ENCODE assay signal across 11 cellular contexts in the genomic region with DNA sequence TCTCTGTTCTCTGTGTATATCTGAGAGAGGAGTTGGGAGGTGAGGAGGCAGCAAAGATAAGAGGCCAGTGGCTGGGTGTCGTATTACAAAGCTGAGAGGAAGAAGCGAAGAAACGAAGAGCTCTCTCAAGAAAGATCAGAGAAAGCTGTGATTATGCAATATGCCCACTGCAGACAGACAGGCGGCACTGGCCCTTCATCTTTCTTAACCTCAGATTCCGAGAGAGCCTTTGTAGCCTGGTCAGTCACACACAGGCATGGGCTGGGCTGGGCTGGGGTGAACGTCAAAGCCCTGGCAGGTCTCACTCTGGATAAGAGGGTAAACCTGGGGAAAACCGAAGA.
DNase-seq lines count a peak whose midpoint lies in the region; ATAC-seq and TF ChIP-seq lines count a peak whose summit lies in the region.
"Had no signal": no experiment of that assay in that cellular context is flagged by ENCODE, and none has a peak within 500 bp of the region (broad histone marks: within the 10 kb centered on the region; RNA-seq: fewer than 3 reads in every experiment).

No MANE protein-coding gene starts in this region.

- peaks cover 0 to 8% (median 4%) of the 10 kb centered on the region in 4 donors for H3K4me1 ChIP-seq in upper lobe of left lung
- H3K4me1 ChIP-seq: heart left ventricle had no signal

- no peaks in the 10 kb centered on the region for H3K9me3 ChIP-seq in upper lobe of left lung
- H3K9me3 ChIP-seq: heart left ventricle had no signal

- no peaks in the 10 kb centered on the region for H3K27me3 ChIP-seq in upper lobe of left lung

- no peak for TF ChIP-seq CTCF in fibroblast of pulmonary artery (IDR thresholded peaks at IDR 0.05; ENCODE audit: low read length, missing control alignments)
- TF ChIP-seq CTCF in upper lobe of left lung (IDR thresholded peaks at IDR 0.05): no peak

- H3K4me3 ChIP-seq in fibroblast of pulmonary artery (replicated peaks; ENCODE audit: low read depth, low read length): no peak overlapping the region
- no peak overlapping the region for H3K4me3 ChIP-seq in upper lobe of left lung
- H3K4me3 ChIP-seq: heart left ventricle had no signal

- H3K36me3 ChIP-seq in upper lobe of left lung: no peaks in the 10 kb centered on the region
- H3K36me3 ChIP-seq: heart left ventricle had no signal

- ATAC-seq in upper lobe of left lung (ENCODE audit: low FRiP score in 2 of 2) (peak; percentile 58 to 64), HG02840 (IDR thresholded peaks at IDR 0.05; ENCODE audit: low FRiP score, unreplicated experiment) (no peak), GM21367 (IDR thresholded peaks at IDR 0.05; ENCODE audit: unreplicated experiment) (no peak), GM18909 (IDR thresholded peaks at IDR 0.05; ENCODE audit: poor library complexity, unreplicated experiment) (no peak)

- TF ChIP-seq POLR2A in upper lobe of left lung (IDR thresholded peaks at IDR 0.05): no peak

- no peak for TF ChIP-seq EP300 in upper lobe of left lung (IDR thresholded peaks at IDR 0.05)

- H3K27ac ChIP-seq in upper lobe of left lung: no peak overlapping the region
- H3K27ac ChIP-seq: heart left ventricle had no signal

- WGBS in upper lobe of left lung, 2 donors: 7 to 19% methylated on average over 7 of the region's 7 CpGs

- peak; percentile 3 for DNase-seq in SIG-M5 treated with dmso at 0.1 percent for 504 hours (lab: John Stamatoyannopoulos, UW; ENCODE audit: unreplicated experiment)
- no peak for DNase-seq in SIG-M5 (lab: John Stamatoyannopoulos, UW)
- DNase-seq in OCI-M1 (lab: John Stamatoyannopoulos, UW): peak; percentile 99
- peak; percentile 41 for DNase-seq in fibroblast of pulmonary artery (ENCODE audit: low read depth)
- DNase-seq in upper lobe of left lung: no peak
- DNase-seq: activated CD4-positive, alpha-beta T cell treated with anti-CD3 and anti-CD28 coated beads for 48 hours; AML-193; heart left ventricle had no signal

Comparison
In these comparisons a context has a peak if more than half of its experiments do, and no peak if none do; other contexts are left out.
1. DNase-seq: peak in SIG-M5 treated with dmso at 0.1 percent for 504 hours (single experiment), OCI-M1 (single experiment) and fibroblast of pulmonary artery (single experiment); none in SIG-M5 (single experiment) and upper lobe of left lung (0 of 2).
2. ATAC-seq: peak in upper lobe of left lung (2 of 2); none in HG02840 (single experiment), GM21367 (single experiment) and GM18909 (single experiment).